1 cellular context compared by ENCODE assay signal in genomic region chr6:3209114-3210023, GRCh38.
TF ChIP-seq lines count a peak whose summit lies in the region.

No MANE protein-coding gene starts in this region.

TF ChIP-seq in HepG2, 621 proteins besides CTCF, POLR2A, EP300 and RAD21 (continued from another document and continues in another):
- TF ChIP-seq, protein P1, sequence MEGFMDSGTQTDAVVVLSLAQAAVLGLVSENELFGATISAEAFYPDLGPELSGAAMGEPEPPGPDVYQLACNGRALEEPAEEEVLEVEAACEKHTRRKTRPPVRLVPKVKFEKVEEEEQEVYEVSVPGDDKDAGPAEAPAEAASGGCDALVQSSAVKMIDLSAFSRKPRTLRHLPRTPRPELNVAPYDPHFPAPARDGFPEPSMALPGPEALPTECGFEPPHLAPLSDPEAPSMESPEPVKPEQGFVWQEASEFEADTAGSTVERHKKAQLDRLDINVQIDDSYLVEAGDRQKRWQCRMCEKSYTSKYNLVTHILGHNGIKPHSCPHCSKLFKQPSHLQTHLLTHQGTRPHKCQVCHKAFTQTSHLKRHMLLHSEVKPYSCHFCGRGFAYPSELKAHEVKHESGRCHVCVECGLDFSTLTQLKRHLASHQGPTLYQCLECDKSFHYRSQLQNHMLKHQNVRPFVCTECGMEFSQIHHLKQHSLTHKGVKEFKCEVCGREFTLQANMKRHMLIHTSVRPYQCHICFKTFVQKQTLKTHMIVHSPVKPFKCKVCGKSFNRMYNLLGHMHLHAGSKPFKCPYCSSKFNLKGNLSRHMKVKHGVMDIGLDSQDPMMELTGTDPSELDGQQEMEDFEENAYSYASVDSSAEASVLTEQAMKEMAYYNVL (CRISPR knock-in tag; IDR thresholded peaks at IDR 0.05; ENCODE audit: borderline replicate concordance), result no peak
- TF ChIP-seq ZFP41 (CRISPR knock-in tag; IDR thresholded peaks at IDR 0.05; ENCODE audit: borderline replicate concordance) (no peak), CREB1 (IDR thresholded peaks at IDR 0.05) (peak; percentile 47; the same call in 1 of the 2 replicates), CREB1 (CRISPR knock-in tag; IDR thresholded peaks at IDR 0.05) (no peak; the same call in 1 of the 2 replicates), ZNF362 (CRISPR knock-in tag; IDR thresholded peaks at IDR 0.05; ENCODE audit: borderline replicate concordance) (no peak), ZNF160 (CRISPR knock-in tag; IDR thresholded peaks at IDR 0.05) (no peak), THYN1 (CRISPR knock-in tag; IDR thresholded peaks at IDR 0.05; ENCODE audit: borderline replicate concordance, low read depth) (no peak), ADNP (CRISPR knock-in tag; IDR thresholded peaks at IDR 0.05) (no peak), DPF2 (CRISPR knock-in tag; IDR thresholded peaks at IDR 0.05; ENCODE audit: borderline replicate concordance, low read depth) (no peak), KLF9 (CRISPR knock-in tag; IDR thresholded peaks at IDR 0.05; ENCODE audit: low read depth) (no peak), ASH2L (IDR thresholded peaks at IDR 0.05; ENCODE audit: insufficient read length, low read depth, low read length) (no peak), NFKBIZ (CRISPR knock-in tag; IDR thresholded peaks at IDR 0.05) (no peak), MZF1 (CRISPR knock-in tag; IDR thresholded peaks at IDR 0.05; ENCODE audit: borderline replicate concordance) (peak; percentile 99), ZKSCAN5 (CRISPR knock-in tag; IDR thresholded peaks at IDR 0.05) (no peak), RARG (CRISPR knock-in tag; IDR thresholded peaks at IDR 0.05; ENCODE audit: low read depth) (no peak), PHF20 (CRISPR knock-in tag; IDR thresholded peaks at IDR 0.05) (no peak), THRA (CRISPR knock-in tag; IDR thresholded peaks at IDR 0.05; ENCODE audit: borderline replicate concordance) (no peak), KMT2A (CRISPR knock-in tag; IDR thresholded peaks at IDR 0.05) (no peak), AGO1 (IDR thresholded peaks at IDR 0.05; ENCODE audit: low read depth, low read length, poor library complexity, severe bottlenecking) (no peak), ZNF773 (CRISPR knock-in tag; IDR thresholded peaks at IDR 0.05; ENCODE audit: borderline replicate concordance) (no peak), ATF7 (IDR thresholded peaks at IDR 0.05) (no peak), ATF7 (CRISPR knock-in tag; IDR thresholded peaks at IDR 0.05) (no peak), NAIF1 (CRISPR knock-in tag; IDR thresholded peaks at IDR 0.05; ENCODE audit: borderline replicate concordance) (no peak), ZNF546 (CRISPR knock-in tag; conservative IDR thresholded peaks at IDR 0.05) (no peak), MAFF (IDR thresholded peaks at IDR 0.05; ENCODE audit: low read depth, low read length) (peak; percentile 68), NR2C2 (CRISPR knock-in tag; IDR thresholded peaks at IDR 0.05; ENCODE audit: borderline replicate concordance) (no peak), CEBPB (IDR thresholded peaks at IDR 0.05; ENCODE audit: borderline replicate concordance, low read depth, low read length) (no peak), TAF15 (IDR thresholded peaks at IDR 0.05; ENCODE audit: low read depth, low read length, poor library complexity, severe bottlenecking) (no peak), ZNF850 (CRISPR knock-in tag; conservative IDR thresholded peaks at IDR 0.05) (no peak), ZHX2 (IDR thresholded peaks at IDR 0.05; ENCODE audit: low read depth) (0 out of 2 replicates have a peak, but pooled peaks have one; percentile 31), ZHX2 (CRISPR knock-in tag; IDR thresholded peaks at IDR 0.05; ENCODE audit: borderline replicate concordance) (no peak), SOX6 (IDR thresholded peaks at IDR 0.05) (no peak), SOX6 (CRISPR knock-in tag; IDR thresholded peaks at IDR 0.05) (no peak), DBP (CRISPR knock-in tag; IDR thresholded peaks at IDR 0.05; ENCODE audit: not compliant biosample characterization) (no peak), ZBTB20 (CRISPR knock-in tag; IDR thresholded peaks at IDR 0.05; ENCODE audit: borderline replicate concordance, low read depth) (0 out of 2 replicates have a peak, but pooled peaks have one; percentile 19), ZNF101 (CRISPR knock-in tag; IDR thresholded peaks at IDR 0.05; ENCODE audit: borderline replicate concordance, low read depth) (no peak), EHMT2 (IDR thresholded peaks at IDR 0.05; ENCODE audit: borderline replicate concordance, low read depth, low read length) (no peak), ARNTL (CRISPR knock-in tag; IDR thresholded peaks at IDR 0.05) (no peak), REL (CRISPR knock-in tag; conservative IDR thresholded peaks at IDR 0.05) (no peak)
- TF ChIP-seq, protein P2, sequence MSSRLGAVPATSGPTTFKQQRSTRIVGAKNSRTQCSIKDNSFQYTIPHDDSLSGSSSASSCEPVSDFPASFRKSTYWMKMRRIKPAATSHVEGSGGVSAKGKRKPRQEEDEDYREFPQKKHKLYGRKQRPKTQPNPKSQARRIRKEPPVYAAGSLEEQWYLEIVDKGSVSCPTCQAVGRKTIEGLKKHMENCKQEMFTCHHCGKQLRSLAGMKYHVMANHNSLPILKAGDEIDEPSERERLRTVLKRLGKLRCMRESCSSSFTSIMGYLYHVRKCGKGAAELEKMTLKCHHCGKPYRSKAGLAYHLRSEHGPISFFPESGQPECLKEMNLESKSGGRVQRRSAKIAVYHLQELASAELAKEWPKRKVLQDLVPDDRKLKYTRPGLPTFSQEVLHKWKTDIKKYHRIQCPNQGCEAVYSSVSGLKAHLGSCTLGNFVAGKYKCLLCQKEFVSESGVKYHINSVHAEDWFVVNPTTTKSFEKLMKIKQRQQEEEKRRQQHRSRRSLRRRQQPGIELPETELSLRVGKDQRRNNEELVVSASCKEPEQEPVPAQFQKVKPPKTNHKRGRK (CRISPR knock-in tag; IDR thresholded peaks at IDR 0.05), result no peak
- TF ChIP-seq, protein P3, sequence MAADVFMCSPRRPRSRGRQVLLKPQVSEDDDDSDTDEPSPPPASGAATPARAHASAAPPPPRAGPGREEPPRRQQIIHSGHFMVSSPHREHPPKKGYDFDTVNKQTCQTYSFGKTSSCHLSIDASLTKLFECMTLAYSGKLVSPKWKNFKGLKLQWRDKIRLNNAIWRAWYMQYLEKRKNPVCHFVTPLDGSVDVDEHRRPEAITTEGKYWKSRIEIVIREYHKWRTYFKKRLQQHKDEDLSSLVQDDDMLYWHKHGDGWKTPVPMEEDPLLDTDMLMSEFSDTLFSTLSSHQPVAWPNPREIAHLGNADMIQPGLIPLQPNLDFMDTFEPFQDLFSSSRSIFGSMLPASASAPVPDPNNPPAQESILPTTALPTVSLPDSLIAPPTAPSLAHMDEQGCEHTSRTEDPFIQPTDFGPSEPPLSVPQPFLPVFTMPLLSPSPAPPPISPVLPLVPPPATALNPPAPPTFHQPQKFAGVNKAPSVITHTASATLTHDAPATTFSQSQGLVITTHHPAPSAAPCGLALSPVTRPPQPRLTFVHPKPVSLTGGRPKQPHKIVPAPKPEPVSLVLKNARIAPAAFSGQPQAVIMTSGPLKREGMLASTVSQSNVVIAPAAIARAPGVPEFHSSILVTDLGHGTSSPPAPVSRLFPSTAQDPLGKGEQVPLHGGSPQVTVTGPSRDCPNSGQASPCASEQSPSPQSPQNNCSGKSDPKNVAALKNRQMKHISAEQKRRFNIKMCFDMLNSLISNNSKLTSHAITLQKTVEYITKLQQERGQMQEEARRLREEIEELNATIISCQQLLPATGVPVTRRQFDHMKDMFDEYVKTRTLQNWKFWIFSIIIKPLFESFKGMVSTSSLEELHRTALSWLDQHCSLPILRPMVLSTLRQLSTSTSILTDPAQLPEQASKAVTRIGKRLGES (CRISPR knock-in tag; IDR thresholded peaks at IDR 0.05; ENCODE audit: borderline replicate concordance), result no peak
- TF ChIP-seq, protein P4, sequence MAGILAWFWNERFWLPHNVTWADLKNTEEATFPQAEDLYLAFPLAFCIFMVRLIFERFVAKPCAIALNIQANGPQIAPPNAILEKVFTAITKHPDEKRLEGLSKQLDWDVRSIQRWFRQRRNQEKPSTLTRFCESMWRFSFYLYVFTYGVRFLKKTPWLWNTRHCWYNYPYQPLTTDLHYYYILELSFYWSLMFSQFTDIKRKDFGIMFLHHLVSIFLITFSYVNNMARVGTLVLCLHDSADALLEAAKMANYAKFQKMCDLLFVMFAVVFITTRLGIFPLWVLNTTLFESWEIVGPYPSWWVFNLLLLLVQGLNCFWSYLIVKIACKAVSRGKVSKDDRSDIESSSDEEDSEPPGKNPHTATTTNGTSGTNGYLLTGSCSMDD (CRISPR knock-in tag; IDR thresholded peaks at IDR 0.05), result no peak
- TF ChIP-seq, protein P5, sequence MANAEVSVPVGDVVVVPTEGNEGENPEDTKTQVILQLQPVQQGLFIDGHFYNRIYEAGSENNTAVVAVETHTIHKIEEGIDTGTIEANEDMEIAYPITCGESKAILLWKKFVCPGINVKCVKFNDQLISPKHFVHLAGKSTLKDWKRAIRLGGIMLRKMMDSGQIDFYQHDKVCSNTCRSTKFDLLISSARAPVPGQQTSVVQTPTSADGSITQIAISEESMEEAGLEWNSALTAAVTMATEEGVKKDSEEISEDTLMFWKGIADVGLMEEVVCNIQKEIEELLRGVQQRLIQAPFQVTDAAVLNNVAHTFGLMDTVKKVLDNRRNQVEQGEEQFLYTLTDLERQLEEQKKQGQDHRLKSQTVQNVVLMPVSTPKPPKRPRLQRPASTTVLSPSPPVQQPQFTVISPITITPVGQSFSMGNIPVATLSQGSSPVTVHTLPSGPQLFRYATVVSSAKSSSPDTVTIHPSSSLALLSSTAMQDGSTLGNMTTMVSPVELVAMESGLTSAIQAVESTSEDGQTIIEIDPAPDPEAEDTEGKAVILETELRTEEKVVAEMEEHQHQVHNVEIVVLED (CRISPR knock-in tag; IDR thresholded peaks at IDR 0.05; ENCODE audit: borderline replicate concordance), result no peak
